In the genomic region with DNA sequence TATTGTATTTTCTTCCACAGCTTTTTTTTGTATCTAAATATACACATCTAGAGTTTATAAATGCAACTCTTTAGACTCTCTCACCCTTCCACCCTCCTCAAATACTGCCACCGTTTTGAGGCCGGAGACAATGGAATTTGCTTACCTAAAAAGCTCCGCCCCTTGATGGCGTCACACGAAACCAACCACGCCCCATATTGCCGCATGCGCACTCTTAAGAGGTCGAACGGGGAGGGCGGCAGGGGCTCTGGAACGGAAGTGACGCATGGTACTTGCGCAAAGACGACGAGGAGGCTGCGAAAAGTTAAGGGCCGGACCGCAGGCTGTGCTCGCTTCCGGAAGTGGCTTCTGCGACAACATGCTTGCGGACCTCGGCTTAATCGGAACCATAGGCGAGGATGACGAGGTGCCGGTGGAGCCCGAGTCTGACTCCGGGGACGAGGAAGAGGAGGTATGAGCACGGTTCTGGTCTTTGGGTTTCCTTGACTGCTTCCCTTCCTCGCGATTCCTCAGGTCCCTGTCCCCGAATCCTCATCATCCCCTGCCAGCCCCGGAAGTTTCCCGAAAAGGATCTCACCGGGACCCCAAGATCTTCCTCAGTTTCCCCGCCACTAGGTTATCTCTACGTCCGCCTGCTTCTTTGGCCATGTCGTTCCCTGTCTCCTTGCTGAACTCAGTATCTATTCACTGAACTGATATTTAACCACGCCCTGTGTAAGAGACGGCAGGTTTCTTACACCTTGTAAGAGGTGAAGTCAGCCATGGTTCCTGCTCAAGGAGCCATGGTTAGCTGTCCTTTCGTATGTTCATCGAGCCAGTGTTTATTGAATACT, we compare ENCODE assay signal across 8 cellular contexts. TPM values are rescaled to one million over a fixed set of nuclear protein-coding genes. Genes with fewer than 3 reads are reported as not detected.
A peak's percentile ranks its signal among the peaks of the same experiment; 100 is the strongest.
DNase-seq lines count a peak whose midpoint lies in the region; ATAC-seq and TF ChIP-seq lines count a peak whose summit lies in the region.

TSS of gene DDX27 (plus strand) at position 326 of the 833 bp plus-strand sequence. CDS start at position 359, 33 bp downstream.

- H3K4me1 ChIP-seq in thymus (ENCODE audit: control insufficient read depth, insufficient read depth, low read length) = peaks cover 9% of the 10 kb centered on the region

- peaks cover 14% of the 10 kb centered on the region for H3K36me3 Mint-ChIP-seq in activated naive CD8-positive, alpha-beta T cell treated with anti-CD3 and anti-CD28 coated beads, Interleukin-2, amount 10 ng/mL, durations not matched to agents 7 days and 5 days
- H3K36me3 Mint-ChIP-seq in osteocyte (ENCODE audit: unreplicated experiment) = peaks cover 17% of the 10 kb centered on the region

- TF ChIP-seq CTCF in GM10266 (IDR thresholded peaks at IDR 0.05; ENCODE audit: control insufficient read depth, insufficient read depth, low read depth, missing control alignments) = no peak
- no peak for TF ChIP-seq CTCF in SU-DHL-6 (IDR thresholded peaks at IDR 0.05; ENCODE audit: insufficient read depth, low read length, poor library complexity, severe bottlenecking)
- TF ChIP-seq CTCF in osteocyte (IDR thresholded peaks at IDR 0.05) = no peak

- H3K27ac ChIP-seq in SU-DHL-6 (ENCODE audit: low read depth, low read length) = peak within 1 kb of the TSS; percentile 47
- H3K27ac ChIP-seq in thymus (ENCODE audit: low read depth) = peak within 1 kb of the TSS; percentile 77

- H3K27ac Mint-ChIP-seq in activated naive CD8-positive, alpha-beta T cell treated with anti-CD3 and anti-CD28 coated beads, Interleukin-2, amount 10 ng/mL, durations not matched to agents 7 days and 5 days = peak within 1 kb of the TSS; percentile 99
- H3K27ac Mint-ChIP-seq in osteocyte (ENCODE audit: unreplicated experiment) = peak within 1 kb of the TSS; percentile 98

- peak within 1 kb of the TSS; percentile 97 for H3K4me3 Mint-ChIP-seq in activated naive CD8-positive, alpha-beta T cell treated with anti-CD3 and anti-CD28 coated beads, Interleukin-2, amount 10 ng/mL, durations not matched to agents 7 days and 5 days
- peak within 1 kb of the TSS; percentile 91 for H3K4me3 Mint-ChIP-seq in osteocyte (ENCODE audit: unreplicated experiment)

- peak within 1 kb of the TSS; percentile 81 for H3K9ac ChIP-seq in SU-DHL-6 (ENCODE audit: low read length)

- POLR2A ChIA-PET in activated naive CD8-positive, alpha-beta T cell treated with anti-CD3 and anti-CD28 coated beads, Interleukin-2, amount 10 ng/mL, durations not matched to agents 7 days and 5 days (lab: Charles Lee) = interaction anchor here (0.6 to 4.3 kb wide), 14 partner anchors 11 to 174 kb away, joined by 3 to 28 read pairs (median 4); partner anchors contain the start of genes CSE1L, STAU1 and ZNFX1

- H3K79me2 ChIP-seq in SU-DHL-6 (ENCODE audit: insufficient read depth, low read length) = peaks cover 22% of the 10 kb centered on the region

- no peaks in the 10 kb centered on the region for H3K9me3 Mint-ChIP-seq in activated naive CD8-positive, alpha-beta T cell treated with anti-CD3 and anti-CD28 coated beads, Interleukin-2, amount 10 ng/mL, durations not matched to agents 7 days and 5 days
- H3K9me3 Mint-ChIP-seq in osteocyte (ENCODE audit: unreplicated experiment) = no peaks in the 10 kb centered on the region

- peak within 1 kb of the TSS; percentile 77 for H3K4me2 ChIP-seq in SU-DHL-6 (ENCODE audit: low read depth, low read length, poor library complexity, severe bottlenecking)

- no peaks in the 10 kb centered on the region for H3K9me3 ChIP-seq in SU-DHL-6 (ENCODE audit: insufficient read depth, low read length)
- H3K9me3 ChIP-seq in thymus (ENCODE audit: control insufficient read depth) = no peaks in the 10 kb centered on the region

- H3F3A ChIP-seq in SU-DHL-6 (ENCODE audit: insufficient read depth) = no peaks in the 10 kb centered on the region

- peak; percentile 95 for ATAC-seq in HG02642 (IDR thresholded peaks at IDR 0.05; ENCODE audit: poor library complexity, unreplicated experiment)
- peak; percentile 92 for ATAC-seq in activated naive CD8-positive, alpha-beta T cell treated with anti-CD3 and anti-CD28 coated beads, Interleukin-2, amount 10 ng/mL, durations not matched to agents 7 days and 5 days (ENCODE audit: low read depth)

- DNase-seq in GM10266 (ENCODE audit: extremely low spot score) (peak; percentile 97), NCI-H128 (lab: John Stamatoyannopoulos, UW; ENCODE audit: unreplicated experiment) (peak; percentile 97), head of caudate nucleus (peak; percentile 93 to 99 (median 98)), osteocyte (ENCODE audit: extremely low spot score, unreplicated experiment) (peak; percentile 99)
- DNase-seq in activated naive CD8-positive, alpha-beta T cell treated with anti-CD3 and anti-CD28 coated beads, Interleukin-2, amount 10 ng/mL, durations not matched to agents 7 days and 5 days = peak; percentile 94

- H3K27me3 Mint-ChIP-seq in activated naive CD8-positive, alpha-beta T cell treated with anti-CD3 and anti-CD28 coated beads, Interleukin-2, amount 10 ng/mL, durations not matched to agents 7 days and 5 days = no peaks in the 10 kb centered on the region
- no peaks in the 10 kb centered on the region for H3K27me3 Mint-ChIP-seq in osteocyte (ENCODE audit: unreplicated experiment)

- WGBS in thymus = under 1% methylated on average over 46 of the region's 46 CpGs

- H3K4me3 ChIP-seq in SU-DHL-6 (ENCODE audit: insufficient read depth, low read length, poor library complexity, severe bottlenecking) (peak within 1 kb of the TSS; percentile 76), thymus (ENCODE audit: low read length) (peak within 1 kb of the TSS; percentile 67)

- H4K20me1 ChIP-seq in SU-DHL-6 (ENCODE audit: low read depth, low read length) = no peaks in the 10 kb centered on the region

- intact Hi-C loops in head of caudate nucleus (cut with DNase I) = loop anchor here (2.0 to 5.0 kb wide), 2 partner anchors 59 to 87 kb away; partner anchors contain the start of gene ZNFX1

- peaks cover 15% of the 10 kb centered on the region for H3K4me1 Mint-ChIP-seq in activated naive CD8-positive, alpha-beta T cell treated with anti-CD3 and anti-CD28 coated beads, Interleukin-2, amount 10 ng/mL, durations not matched to agents 7 days and 5 days
- H3K4me1 Mint-ChIP-seq in osteocyte (ENCODE audit: unreplicated experiment) = peaks cover 19% of the 10 kb centered on the region

- H3K27me3 ChIP-seq in SU-DHL-6 (ENCODE audit: low read length) (no peaks in the 10 kb centered on the region), thymus (ENCODE audit: control insufficient read depth, insufficient read depth) (no peaks in the 10 kb centered on the region)

- H3K36me3 ChIP-seq in SU-DHL-6 (ENCODE audit: low read length) (no peaks in the 10 kb centered on the region; the same call in 1 of the 2 replicates), thymus (ENCODE audit: control insufficient read depth, insufficient read depth) (peaks cover 26% of the 10 kb centered on the region)

- no peaks in the 10 kb centered on the region for H3K9me2 ChIP-seq in SU-DHL-6 (replicated peaks; ENCODE audit: insufficient read depth, low read length)

- peak within 1 kb of the TSS; percentile 61 for H2AFZ ChIP-seq in SU-DHL-6 (ENCODE audit: low read depth, low read length, severe bottlenecking)

RNA-seq across cellular contexts. Expression of gene DDX27, which starts in this region (rescaled TPM):
- total RNA-seq in activated naive CD8-positive, alpha-beta T cell treated with anti-CD3 and anti-CD28 coated beads, Interleukin-2, amount 10 ng/mL, durations not matched to agents 7 days and 5 days = 10 to 100 TPM; 46.1 to 47.6 TPM
- 30.5 and 34.1 TPM in 2 replicates for total RNA-seq in osteocyte
- 34.0 TPM for polyA plus RNA-seq in thymus

Comparison
In these comparisons a context has a peak if more than half of its experiments do, and no peak if none do; other contexts are left out.
1. Peak in every context shown above with its lines: DNase-seq, ATAC-seq, H3K4me3 ChIP-seq and H3K27ac ChIP-seq.